8 cellular contexts compared by ENCODE assay signal in genomic region chr15:84658080-84658787, GRCh38. TPM values are rescaled to one million over a fixed set of nuclear protein-coding genes. Genes with fewer than 3 reads are reported as not detected.
A peak's percentile ranks its signal among the peaks of the same experiment; 100 is the strongest.
DNase-seq lines count a peak whose midpoint lies in the region; ATAC-seq and TF ChIP-seq lines count a peak whose summit lies in the region.

Gene NMB, minus strand, starts transcription at chr15:84658199. Its CDS starts 47 bp downstream, at chr15:84658152.

- H3K27me3 Mint-ChIP-seq in GM23338 (ENCODE audit: insufficient read depth, low read depth, poor library complexity): peaks cover 21% of the 10 kb centered on the region

- peaks cover 6% of the 10 kb centered on the region; the same call in 1 of the 3 replicates for H3K36me3 Mint-ChIP-seq in GM23338 (ENCODE audit: low read depth)

- H3K4me1 ChIP-seq in GM23338 (ENCODE audit: insufficient read depth) (peaks cover 31% of the 10 kb centered on the region), SJCRH30 (peaks cover 4% of the 10 kb centered on the region), gastroesophageal sphincter (peaks cover 0 to 38% (median 13%) of the 10 kb centered on the region in 3 donors)

- no peak for TF ChIP-seq EP300 in gastroesophageal sphincter (IDR thresholded peaks at IDR 0.05)

- H3K4me3 ChIP-seq in GM23338 (peak within 1 kb of the TSS; percentile 82), SJCRH30 (peak within 1 kb of the TSS; percentile 61), gastroesophageal sphincter (peak within 1 kb of the TSS; percentile 52 to 65)

- H2AFZ ChIP-seq in GM23338: peak within 1 kb of the TSS; percentile 91

- H3K9me3 Mint-ChIP-seq in GM23338: no peaks in the 10 kb centered on the region

- peaks cover 8% of the 10 kb centered on the region; the same call in 1 of the 2 replicates for H4K20me1 ChIP-seq in GM23338 (replicated peaks; ENCODE audit: insufficient read depth)

- peaks cover 19% of the 10 kb centered on the region for H3F3A ChIP-seq in GM23338 (replicated peaks; ENCODE audit: low read depth)

- no peaks in the 10 kb centered on the region for H3K36me3 ChIP-seq in GM23338 (ENCODE audit: insufficient read depth)
- H3K36me3 ChIP-seq in SJCRH30: no peaks in the 10 kb centered on the region
- no peaks in the 10 kb centered on the region for H3K36me3 ChIP-seq in gastroesophageal sphincter

- no peaks in the 10 kb centered on the region for H3K9me2 ChIP-seq in GM23338 (ENCODE audit: insufficient read depth)

- peak within 1 kb of the TSS; percentile 86; the same call in 1 of the 2 replicates for H3K27ac ChIP-seq in GM23338 (ENCODE audit: low read depth)
- peak within 1 kb of the TSS; percentile 47 for H3K27ac ChIP-seq in SJCRH30
- peak within 1 kb of the TSS; percentile 45 to 90 (median 85) for H3K27ac ChIP-seq in gastroesophageal sphincter
- no peak within 1 kb of the TSS for H3K27ac ChIP-seq in substantia nigra (ENCODE audit: low read depth, low read length, poor library complexity, severe bottlenecking)

- H3K27ac Mint-ChIP-seq in GM23338: peak within 1 kb of the TSS; percentile 44; the same call in 1 of the 2 replicates

- DNase-seq in ELF-1 (ENCODE audit: low read depth, low spot score) (peak; percentile 87), GM23338 (ENCODE audit: low spot score) (peak; percentile 97), LoVo (ENCODE audit: low spot score) (peak; percentile 94), SJCRH30 (peak; percentile 81 to 83), nucleus accumbens (lab: John Stamatoyannopoulos, UW) (peak in 48 of 56 donors; percentile 16 to 80 (median 53)), substantia nigra (lab: John Stamatoyannopoulos, UW) (peak in 45 of 49 donors; percentile 10 to 85 (median 53))
- peak; percentile 85 for DNase-seq in activated naive CD4-positive, alpha-beta T cell treated with Interleukin-2 at 50 U/mL for 16 hours

- H3K79me2 ChIP-seq in GM23338 (replicated peaks; ENCODE audit: insufficient read depth): peaks cover 7% of the 10 kb centered on the region

- TF ChIP-seq CTCF in GM23338 (conservative IDR thresholded peaks at IDR 0.05; ENCODE audit: low read depth in 2 of 2): peak; percentile 66 to 68
- peak in 3 of 4 experiments; percentile 59 to 82 (median 69) for TF ChIP-seq CTCF in gastroesophageal sphincter (IDR thresholded peaks at IDR 0.05)

- ATAC-seq in GM23338: peak; percentile 80
- peak; percentile 77 for ATAC-seq in gastroesophageal sphincter

- H3K4me1 Mint-ChIP-seq in GM23338: peaks cover 35% of the 10 kb centered on the region

- peak within 1 kb of the TSS; percentile 73 for H3K4me3 Mint-ChIP-seq in GM23338

- WGBS in gastroesophageal sphincter (ENCODE audit: low coverage in 1 of 2), 2 donors: 0% methylated on average over 1 to 13 of the region's 61 CpGs

- H3K9me3 ChIP-seq in SJCRH30 (replicated peaks) (no peaks in the 10 kb centered on the region), gastroesophageal sphincter (no peaks in the 10 kb centered on the region)

- H3K27me3 ChIP-seq in GM23338 (ENCODE audit: insufficient read depth): peaks cover 12% of the 10 kb centered on the region
- no peaks in the 10 kb centered on the region for H3K27me3 ChIP-seq in SJCRH30
- no peaks in the 10 kb centered on the region for H3K27me3 ChIP-seq in gastroesophageal sphincter

- TF ChIP-seq POLR2A in gastroesophageal sphincter (IDR thresholded peaks at IDR 0.05): no peak

- H3K4me2 ChIP-seq in GM23338: peak within 1 kb of the TSS; percentile 96

TF ChIP-seq in GM23338, 12 proteins besides CTCF, POLR2A, EP300 and RAD21:
- peak; percentile 72 for TF ChIP-seq POLR2AphosphoS5 (IDR thresholded peaks at IDR 0.05; ENCODE audit: low read depth)
- TF ChIP-seq ETS1 (IDR thresholded peaks at IDR 0.05): no peak
- no peak for TF ChIP-seq ZNF462 (CRISPR knock-in tag; IDR thresholded peaks at IDR 0.05)

RNA-seq across cellular contexts. Expression of gene NMB, which starts in this region (rescaled TPM):
- total RNA-seq in GM23338 (2014; rRNA removed; shearing (Covaris generic)): 19.8 and 22.0 TPM in 2 replicates
- 17.0 and 18.1 TPM in 2 replicates for polyA plus RNA-seq in GM23338 (2016; fragmentation: Nextera tagmentation; extraction: Ambion mirVana)
- 4.2 and 4.4 TPM in 2 replicates for total RNA-seq in SJCRH30 (2014; rRNA removed; shearing (Covaris generic))
- 1 to 10 TPM; 2.1 to 4.6 (median 3.9) TPM for total RNA-seq in gastroesophageal sphincter
